In genomic region chr13:46595918-46596315, GRCh38 we compare ENCODE assay signal across 1 cellular context.
TF ChIP-seq lines count a peak whose summit lies in the region.

No MANE protein-coding gene starts in this region.

TF ChIP-seq in GM23338, 12 proteins besides CTCF, POLR2A, EP300 and RAD21 (continued from another document):
- TF ChIP-seq REST (IDR thresholded peaks at IDR 0.05; ENCODE audit: unreplicated experiment), result no peak
- TF ChIP-seq ZNF331 (CRISPR knock-in tag; IDR thresholded peaks at IDR 0.05; ENCODE audit: low read depth), result no peak
